In genomic region chr6:84027340-84028183, GRCh38 we compare ENCODE assay signal across 11 cellular contexts. TPM values are rescaled to one million over a fixed set of nuclear protein-coding genes. Genes with fewer than 3 reads are reported as not detected.
DNase-seq lines count a peak whose midpoint lies in the region; ATAC-seq and TF ChIP-seq lines count a peak whose summit lies in the region.
"Had no signal": no experiment of that assay in that cellular context is flagged by ENCODE, and none has a peak within 500 bp of the region (broad histone marks: within the 10 kb centered on the region; RNA-seq: fewer than 3 reads in every experiment).

No MANE protein-coding gene starts in this region.

- DNase-seq in COLO829 (ENCODE audit: low spot score), result peak; percentile 79
- DNase-seq in NCI-H1694 (lab: John Stamatoyannopoulos, UW), result peak; percentile 93
- DNase-seq in body of pancreas, result peak; percentile 30 to 66 (median 61)
- DNase-seq in mesothelial cell of epicardium (ENCODE audit: low spot score in 2 of 2, unreplicated experiment in 2 of 2), result peak in 1 of 2 experiments; percentile 42
- DNase-seq in uterus, result no peak
- DNase-seq in stimulated activated effector memory CD8-positive, alpha-beta T cell treated with anti-CD3 and anti-CD28 coated beads, Interleukin-12 subunit alpha, Interleukin-12 subunit beta, amount 100 ng/mL, for 72 hours (ENCODE audit: low spot score in 2 of 2), result no peak
- no peak for DNase-seq in HUDEP-2 (lab: John Stamatoyannopoulos, UW; ENCODE audit: unreplicated experiment in 76 of 76)
- DNase-seq in NCI-H524 treated with DMSO at 0.1 percent for 48 hours (lab: John Stamatoyannopoulos, UW), result no peak
- DNase-seq: DND-41, GOT3, NCI-H526 had no signal

- no peak overlapping the region for H3K4me3 ChIP-seq in body of pancreas
- H3K4me3 ChIP-seq in uterus, result no peak overlapping the region

- no peak overlapping the region for H3K4me3 Mint-ChIP-seq in mesothelial cell of epicardium
- no peak overlapping the region for H3K4me3 Mint-ChIP-seq in stimulated activated effector memory CD8-positive, alpha-beta T cell treated with anti-CD3 and anti-CD28 coated beads, Interleukin-12 subunit alpha, Interleukin-12 subunit beta, amount 100 ng/mL, for 72 hours

- intact Hi-C loops in body of pancreas (cut with DNase I) (no loop called here), uterus (cut with DNase I; ENCODE audit: low total_unique reads) (no loop called here)

- WGBS in body of pancreas, 2 donors, result 15% methylated on average over 5 of the region's 5 CpGs

- peaks cover 12% of the 10 kb centered on the region for H3K27me3 Mint-ChIP-seq in mesothelial cell of epicardium (ENCODE audit: low read depth)

- H3K27ac Mint-ChIP-seq in mesothelial cell of epicardium, result peak overlapping the region; percentile 86
- no peak overlapping the region for H3K27ac Mint-ChIP-seq in stimulated activated effector memory CD8-positive, alpha-beta T cell treated with anti-CD3 and anti-CD28 coated beads, Interleukin-12 subunit alpha, Interleukin-12 subunit beta, amount 100 ng/mL, for 72 hours

- H3K27me3 ChIP-seq in body of pancreas (no peaks in the 10 kb centered on the region), uterus (no peaks in the 10 kb centered on the region)

- peaks cover 22% of the 10 kb centered on the region for H3K4me1 Mint-ChIP-seq in mesothelial cell of epicardium
- no peaks in the 10 kb centered on the region for H3K4me1 Mint-ChIP-seq in stimulated activated effector memory CD8-positive, alpha-beta T cell treated with anti-CD3 and anti-CD28 coated beads, Interleukin-12 subunit alpha, Interleukin-12 subunit beta, amount 100 ng/mL, for 72 hours

- no peaks in the 10 kb centered on the region for H3K36me3 ChIP-seq in body of pancreas (replicated peaks in 1 of 2; ENCODE audit: insufficient read depth in 1 of 2, low read depth in 2 of 2)
- H3K36me3 ChIP-seq in uterus, result no peaks in the 10 kb centered on the region

- H3K4me1 ChIP-seq in body of pancreas (peaks cover 17% of the 10 kb centered on the region), uterus (no peaks in the 10 kb centered on the region)

- no peaks in the 10 kb centered on the region for H3K36me3 Mint-ChIP-seq in mesothelial cell of epicardium
- H3K36me3 Mint-ChIP-seq in stimulated activated effector memory CD8-positive, alpha-beta T cell treated with anti-CD3 and anti-CD28 coated beads, Interleukin-12 subunit alpha, Interleukin-12 subunit beta, amount 100 ng/mL, for 72 hours, result no peaks in the 10 kb centered on the region

- H3K9me3 Mint-ChIP-seq in mesothelial cell of epicardium, result peaks cover 3% of the 10 kb centered on the region
- H3K9me3 Mint-ChIP-seq in stimulated activated effector memory CD8-positive, alpha-beta T cell treated with anti-CD3 and anti-CD28 coated beads, Interleukin-12 subunit alpha, Interleukin-12 subunit beta, amount 100 ng/mL, for 72 hours, result peaks cover 5% of the 10 kb centered on the region

- H3K9me3 ChIP-seq in body of pancreas (no peaks in the 10 kb centered on the region), uterus (no peaks in the 10 kb centered on the region)

- peak; percentile 78 for ATAC-seq in body of pancreas
- ATAC-seq in stimulated activated effector memory CD8-positive, alpha-beta T cell treated with anti-CD3 and anti-CD28 coated beads, Interleukin-12 subunit alpha, Interleukin-12 subunit beta, amount 100 ng/mL, for 72 hours, result no peak

- TF ChIP-seq CTCF in body of pancreas (IDR thresholded peaks at IDR 0.05) (no peak), mesothelial cell of epicardium (IDR thresholded peaks at IDR 0.05; ENCODE audit: unreplicated experiment) (no peak), uterus (IDR thresholded peaks at IDR 0.05) (no peak)

- TF ChIP-seq POLR2A in body of pancreas (IDR thresholded peaks at IDR 0.05) (no peak), uterus (IDR thresholded peaks at IDR 0.05) (no peak)

- H3K27ac ChIP-seq in body of pancreas, result peak overlapping the region in 3 of 4 donors; percentile 41 to 63 (median 50)
- no peak overlapping the region for H3K27ac ChIP-seq in uterus

RNA-seq across cellular contexts. Expression of gene MRAP2, which starts 6.0 kb away (rescaled TPM):
- total RNA-seq in body of pancreas (1 to 10 TPM; 2.3 to 3.6 TPM), mesothelial cell of epicardium (2.0 to 2.7 TPM (median 2.1 TPM) in 3 replicates), uterus (10 to 100 TPM in 1 of 4 donors, 1 to 10 TPM in 2, not detected in 1; 1.9 to 10.9 (median 2.1) TPM)

Comparison
In these comparisons a context has a peak if more than half of its experiments do, and no peak if none do; other contexts are left out.
1. DNase-seq: peak in COLO829 (single experiment), NCI-H1694 (single experiment) and body of pancreas (4 of 4); none in uterus (0 of 2), stimulated activated effector memory CD8-positive, alpha-beta T cell treated with anti-CD3 and anti-CD28 coated beads, Interleukin-12 subunit alpha, Interleukin-12 subunit beta, amount 100 ng/mL, for 72 hours (0 of 2), HUDEP-2 (0 of 76) and NCI-H524 treated with DMSO at 0.1 percent for 48 hours (single experiment).
2. H3K27ac ChIP-seq: peak in body of pancreas (3 of 4); none in uterus (0 of 2).